Comparison of ENCODE assay signal across 9 cellular contexts in genomic region chr17:7019839-7020519, GRCh38. TPM values are rescaled to one million over a fixed set of nuclear protein-coding genes. Genes with fewer than 3 reads are reported as not detected.
DNase-seq lines count a peak whose midpoint lies in the region; ATAC-seq and TF ChIP-seq lines count a peak whose summit lies in the region.
"Had no signal": no experiment of that assay in that cellular context is flagged by ENCODE, and none has a peak within 500 bp of the region (broad histone marks: within the 10 kb centered on the region; RNA-seq: fewer than 3 reads in every experiment).

No MANE protein-coding gene starts in this region.

- TF ChIP-seq CTCF in right atrium auricular region (IDR thresholded peaks at IDR 0.05): no peak
- no peak for TF ChIP-seq CTCF in gastrocnemius medialis (IDR thresholded peaks at IDR 0.05 in 4 of 5, conservative IDR thresholded peaks at IDR 0.05 in 1 of 5)

- H3K4me3 ChIP-seq in adipocyte (ENCODE audit: low read length): peak overlapping the region; percentile 80
- H3K4me3 ChIP-seq in right atrium auricular region: peak overlapping the region; percentile 58 to 60
- H3K4me3 ChIP-seq in gastrocnemius medialis: peak overlapping the region; percentile 63 to 80 (median 66)

- H3K27me3 ChIP-seq in adipocyte (replicated peaks; ENCODE audit: control insufficient read depth, insufficient read depth, low read length): no peaks in the 10 kb centered on the region
- H3K27me3 ChIP-seq in right atrium auricular region: peaks cover 0 to 5% of the 10 kb centered on the region in 2 donors
- peaks cover 14 to 16% (median 15%) of the 10 kb centered on the region in 3 donors for H3K27me3 ChIP-seq in gastrocnemius medialis

- H3K9me3 ChIP-seq in adipocyte (ENCODE audit: control insufficient read depth, low read length) (no peaks in the 10 kb centered on the region), right atrium auricular region (no peaks in the 10 kb centered on the region), gastrocnemius medialis (no peaks in the 10 kb centered on the region)

- H3K4me1 ChIP-seq in adipocyte (ENCODE audit: control insufficient read depth, insufficient read depth, low read length): peaks cover 59% of the 10 kb centered on the region
- H3K4me1 ChIP-seq in right atrium auricular region: peaks cover 0 to 67% of the 10 kb centered on the region in 2 donors
- H3K4me1 ChIP-seq in gastrocnemius medialis: peaks cover 42 to 52% of the 10 kb centered on the region in 2 donors

- H3K36me3 ChIP-seq in adipocyte (ENCODE audit: control insufficient read depth, insufficient read depth, low read length, severe bottlenecking) (no peaks in the 10 kb centered on the region), right atrium auricular region (peaks cover 7% of the 10 kb centered on the region), gastrocnemius medialis (peaks cover 0 to 10% of the 10 kb centered on the region in 2 donors)

- H3K27ac ChIP-seq in right atrium auricular region: peak overlapping the region; percentile 85 to 87
- H3K27ac ChIP-seq in gastrocnemius medialis: peak overlapping the region; percentile 93 to 99 (median 96)

- ATAC-seq in gastrocnemius medialis: peak; percentile 15 to 18
- no peak for ATAC-seq in GM18520 (IDR thresholded peaks at IDR 0.05; ENCODE audit: unreplicated experiment)
- no peak for ATAC-seq in HG03432 (IDR thresholded peaks at IDR 0.05; ENCODE audit: unreplicated experiment)

- no peak for TF ChIP-seq POLR2A in gastrocnemius medialis (IDR thresholded peaks at IDR 0.05)

- in situ Hi-C loops in gastrocnemius medialis (cut with MboI; ENCODE audit: low sequenced_read_pairs in 4 of 4): loop anchor here (25.0 kb wide), 2 partner anchors 358 to 383 kb away; partner anchors contain the start of genes C17orf100 (in 3 of the 4), MED31 (in 3 of the 4), KIAA0753 (in 1 of the 4) and TXNDC17 (in 1 of the 4)

- intact Hi-C loops in gastrocnemius medialis (cut with DNase I; ENCODE audit: low total_unique reads): loop anchor here (5.0 to 10.0 kb wide), 4 partner anchors 465 to 1533 kb away; partner anchors contain the start of genes CD68, DERL2, KDM6B and MIS12

- DNase-seq in NCI-H2227 (lab: John Stamatoyannopoulos, UW; ENCODE audit: unreplicated experiment) (peak; percentile 68), NCI-H2227 treated with DMSO at 0.1 percent for 48 hours (lab: John Stamatoyannopoulos, UW) (no peak), adipocyte (ENCODE audit: low read depth) (peak; percentile 53), right atrium auricular region (ENCODE audit: low spot score) (no peak), gastrocnemius medialis (peak in 1 of 2 donors; percentile 58), OCI-M2 (lab: John Stamatoyannopoulos, UW; ENCODE audit: unreplicated experiment) (no peak)

- peak overlapping the region; percentile 87 for H3K9ac ChIP-seq in adipocyte (ENCODE audit: low read length)

RNA-seq across cellular contexts. Expression of gene BCL6B, which starts 2.9 kb away (rescaled TPM):
- total RNA-seq in right atrium auricular region (1 to 10 TPM; 6.1 to 9.2 TPM), gastrocnemius medialis (1 to 10 TPM; 1.2 to 3.9 (median 2.1) TPM)

RNA-seq across cellular contexts. Expression of gene RNASEK, which starts 7.6 kb away (rescaled TPM):
- total RNA-seq in right atrium auricular region (100 to 1,000 TPM; 231 to 334 TPM), gastrocnemius medialis (100 to 1,000 TPM; 181 to 201 (median 190) TPM)

RNA-seq across cellular contexts. Expression of gene SLC16A13, which starts 15.8 kb away (rescaled TPM):
- total RNA-seq in right atrium auricular region (under 1 TPM; 0.70 to 0.71 TPM), gastrocnemius medialis (under 1 TPM in 2 of 4 donors, not detected in 2; 0.36 to 0.49 TPM)

RNA-seq across cellular contexts. Expression of gene SLC16A11, which starts 23.9 kb away (rescaled TPM):
- total RNA-seq in right atrium auricular region (1 to 10 TPM; 1.9 to 3.4 TPM), gastrocnemius medialis (under 1 TPM in 2 of 4 donors, not detected in 2; 0.31 to 0.78 TPM)

RNA-seq across cellular contexts. Expression of gene ALOX12, which starts 24.1 kb away (rescaled TPM):
- under 1 TPM in 1 of 2 donors, not detected in 1; 0.47 TPM for total RNA-seq in right atrium auricular region
- not detected for total RNA-seq in gastrocnemius medialis
- total RNA-seq: T-helper 2 cell treated with Interferon-gamma antibody and Interleukin-4, amounts not matched to agents 100 ng/mL and 5 ng/mL, for 36 hours had no signal

Comparison
In these comparisons a context has a peak if more than half of its experiments do, and no peak if none do; other contexts are left out.
1. DNase-seq: peak in NCI-H2227 (single experiment) and adipocyte (single experiment); none in NCI-H2227 treated with DMSO at 0.1 percent for 48 hours (single experiment), right atrium auricular region (single experiment) and OCI-M2 (single experiment).
2. ATAC-seq: peak in gastrocnemius medialis (2 of 2); none in GM18520 (single experiment) and HG03432 (single experiment).
3. Peak in every context shown above with its lines, with median percentiles within 50 percentile points of each other: H3K4me3 ChIP-seq.